9 cellular contexts compared by ENCODE assay signal in genomic region chr16:85888405-85889331, GRCh38. TPM values are rescaled to one million over a fixed set of nuclear protein-coding genes. Genes with fewer than 3 reads are reported as not detected.
DNase-seq lines count a peak whose midpoint lies in the region; ATAC-seq and TF ChIP-seq lines count a peak whose summit lies in the region.
"Had no signal": no experiment of that assay in that cellular context is flagged by ENCODE, and none has a peak within 500 bp of the region (broad histone marks: within the 10 kb centered on the region; RNA-seq: fewer than 3 reads in every experiment).

No MANE protein-coding gene starts in this region.

- peak overlapping the region; percentile 65 for H3K27ac ChIP-seq in mesodermal cell (ENCODE audit: low read depth, low read length, severe bottlenecking)

- DNase-seq in GM04503 (ENCODE audit: low read depth) (peak; percentile 21), NCI-H69 (lab: John Stamatoyannopoulos, UW) (no peak), HUDEP-2 (lab: John Stamatoyannopoulos, UW; ENCODE audit: unreplicated experiment in 76 of 76) (no peak), mucosa of gallbladder (ENCODE audit: low spot score) (no peak)
- peak; percentile 72 for DNase-seq in activated CD8-positive, alpha-beta T cell treated with anti-CD3 and anti-CD28 coated beads for 36 hours
- DNase-seq: right cardiac atrium had no signal

- POLR2A ChIA-PET in activated CD8-positive, alpha-beta T cell treated with anti-CD3 and anti-CD28 coated beads for 36 hours (lab: Charles Lee), result interaction anchor here (0.7 to 1.0 kb wide), 3 partner anchors 11 to 15 kb away, joined by 3 to 7 read pairs (median 3); partner anchors contain the start of gene IRF8

- TF ChIP-seq CTCF in activated CD8-positive, alpha-beta T cell treated with anti-CD3 and anti-CD28 coated beads for 36 hours (IDR thresholded peaks at IDR 0.05), result no peak

- no peaks in the 10 kb centered on the region for H3K9me3 ChIP-seq in mesodermal cell (ENCODE audit: control insufficient read depth, low read length)

- WGBS in mesodermal cell (ENCODE audit: insufficient coverage in 2 of 2), 2 experiments, result 72 to 78% methylated on average over 4 of the region's 5 CpGs

- H3K27me3 Mint-ChIP-seq in activated CD8-positive, alpha-beta T cell treated with anti-CD3 and anti-CD28 coated beads for 36 hours, result peaks cover 9% of the 10 kb centered on the region

- CTCF ChIA-PET in activated CD8-positive, alpha-beta T cell treated with anti-CD3 and anti-CD28 coated beads for 36 hours (lab: Charles Lee), result no interaction called here

- no peaks in the 10 kb centered on the region for H3K36me3 Mint-ChIP-seq in activated CD8-positive, alpha-beta T cell treated with anti-CD3 and anti-CD28 coated beads for 36 hours (ENCODE audit: low read depth)

- peak overlapping the region; percentile 79 for H3K27ac Mint-ChIP-seq in activated CD8-positive, alpha-beta T cell treated with anti-CD3 and anti-CD28 coated beads for 36 hours

- peaks cover 37% of the 10 kb centered on the region for H3K4me1 ChIP-seq in mesodermal cell (ENCODE audit: control insufficient read depth, insufficient read depth, low read length, poor library complexity, severe bottlenecking)

- H3K4me1 Mint-ChIP-seq in activated CD8-positive, alpha-beta T cell treated with anti-CD3 and anti-CD28 coated beads for 36 hours (ENCODE audit: low read depth), result peaks cover 35% of the 10 kb centered on the region

- ATAC-seq in GM19455 (IDR thresholded peaks at IDR 0.05; ENCODE audit: unreplicated experiment), result peak; percentile 93
- peak; percentile 70 for ATAC-seq in HG03442 (IDR thresholded peaks at IDR 0.05; ENCODE audit: unreplicated experiment)
- peak; percentile 93 for ATAC-seq in activated CD8-positive, alpha-beta T cell treated with anti-CD3 and anti-CD28 coated beads for 36 hours

- H3K4me3 Mint-ChIP-seq in activated CD8-positive, alpha-beta T cell treated with anti-CD3 and anti-CD28 coated beads for 36 hours, result peak overlapping the region; percentile 15

- intact Hi-C loops in activated CD8-positive, alpha-beta T cell treated with anti-CD3 and anti-CD28 coated beads for 36 hours (cut with micrococcal nuclease), result loop anchor here (5.0 kb wide), 1 partner anchor 49 kb away; no protein-coding TSS in a partner anchor

- no peaks in the 10 kb centered on the region for H3K9me3 Mint-ChIP-seq in activated CD8-positive, alpha-beta T cell treated with anti-CD3 and anti-CD28 coated beads for 36 hours

- no peaks in the 10 kb centered on the region for H3K36me3 ChIP-seq in mesodermal cell (ENCODE audit: control insufficient read depth, insufficient read depth, low read length)

- H3K4me3 ChIP-seq in mesodermal cell (ENCODE audit: extremely low read depth, insufficient read depth, low read length, poor library complexity, severe bottlenecking), result no peak overlapping the region

RNA-seq across cellular contexts. Expression of gene IRF8, which starts 10.3 kb away (rescaled TPM):
- 100 to 1,000 TPM; 221 to 224 TPM for total RNA-seq in activated CD8-positive, alpha-beta T cell treated with anti-CD3 and anti-CD28 coated beads for 36 hours
- polyA plus RNA-seq in mesodermal cell (2013, experiment 1 of 2), result 0.59 TPM
- polyA plus RNA-seq in mesodermal cell (2013, experiment 2 of 2), result 0.51 TPM
- total RNA-seq in mucosa of gallbladder, result 29.6 TPM

Comparison
In these comparisons a context has a peak if more than half of its experiments do, and no peak if none do; other contexts are left out.
1. DNase-seq: peak in GM04503 (single experiment) and activated CD8-positive, alpha-beta T cell treated with anti-CD3 and anti-CD28 coated beads for 36 hours (single experiment); none in NCI-H69 (single experiment), HUDEP-2 (0 of 76) and mucosa of gallbladder (single experiment).
2. Peak in every context shown above with its lines, with median percentiles within 50 percentile points of each other: ATAC-seq.